8 cellular contexts compared by ENCODE assay signal in genomic region chr10:79445217-79445707, GRCh38. TPM values are rescaled to one million over a fixed set of nuclear protein-coding genes. Genes with fewer than 3 reads are reported as not detected.
A peak's percentile ranks its signal among the peaks of the same experiment; 100 is the strongest.
DNase-seq lines count a peak whose midpoint lies in the region; ATAC-seq and TF ChIP-seq lines count a peak whose summit lies in the region.

ZCCHC24 (minus strand) TSS chr10:79445624; CDS start chr10:79445440, 184 bp downstream.

- peak; percentile 45 for ATAC-seq in GM18909 (IDR thresholded peaks at IDR 0.05; ENCODE audit: poor library complexity, unreplicated experiment)
- peak; percentile 28 for ATAC-seq in HG03039 (IDR thresholded peaks at IDR 0.05; ENCODE audit: unreplicated experiment)
- peak; percentile 4; the same call in 2 of the 3 replicates for ATAC-seq in RWPE2 (ENCODE audit: low read depth)
- peak; percentile 0 for ATAC-seq in thoracic aorta (ENCODE audit: insufficient number of reproducible peaks, low FRiP score, low read depth)

- WGBS in ectodermal cell, 2 experiments: 0% methylated on average over 62 of the region's 62 CpGs

- peak within 1 kb of the TSS; percentile 72 to 88 (median 81) for H3K4me3 ChIP-seq in BLaER1 treated with 17β-estradiol and CSF1 and Interleukin-3, amounts not matched to agents 10 nM and 100 nM
- H3K4me3 ChIP-seq in RWPE2 (ENCODE audit: severe bottlenecking) (peak within 1 kb of the TSS; percentile 47), ectodermal cell (ENCODE audit: insufficient read depth, low read depth, low read length) (peak within 1 kb of the TSS; percentile 63), thoracic aorta (peak within 1 kb of the TSS; percentile 91)

- H3K27me3 ChIP-seq in BLaER1 treated with 17β-estradiol and CSF1 and Interleukin-3, amounts not matched to agents 10 nM and 100 nM: no peaks in the 10 kb centered on the region
- H3K27me3 ChIP-seq in RWPE2 (ENCODE audit: insufficient read depth, poor library complexity, severe bottlenecking) (no peaks in the 10 kb centered on the region), ectodermal cell (ENCODE audit: control insufficient read depth, insufficient read depth, low read length, poor library complexity, severe bottlenecking) (peaks cover 20% of the 10 kb centered on the region), thoracic aorta (replicated peaks; ENCODE audit: insufficient read depth) (no peaks in the 10 kb centered on the region)

- H3K36me3 ChIP-seq in BLaER1 treated with 17β-estradiol and CSF1 and Interleukin-3, amounts not matched to agents 10 nM and 100 nM: peaks cover 0 to 26% (median 10%) of the 10 kb centered on the region in 11 experiments; a peak in 6 of 22 replicates
- H3K36me3 ChIP-seq in RWPE2 (ENCODE audit: low read depth) (no peaks in the 10 kb centered on the region), ectodermal cell (ENCODE audit: control insufficient read depth, insufficient read depth, low read length) (no peaks in the 10 kb centered on the region), thoracic aorta (no peaks in the 10 kb centered on the region)

- H3K4me1 ChIP-seq in BLaER1 treated with 17β-estradiol and CSF1 and Interleukin-3, amounts not matched to agents 10 nM and 100 nM: peaks cover 27 to 75% (median 62%) of the 10 kb centered on the region in 10 experiments
- H3K4me1 ChIP-seq in RWPE2 (ENCODE audit: insufficient read depth, poor library complexity, severe bottlenecking) (peaks cover 11% of the 10 kb centered on the region), ectodermal cell (ENCODE audit: control insufficient read depth, insufficient read depth, low read length) (peaks cover 22% of the 10 kb centered on the region), thoracic aorta (ENCODE audit: control insufficient read depth in 1 of 2, low read depth in 2 of 2) (peaks cover 20 to 43% of the 10 kb centered on the region in 2 donors)

- peak within 1 kb of the TSS; percentile 80 to 89 (median 84) for H3K9ac ChIP-seq in BLaER1 treated with 17β-estradiol and CSF1 and Interleukin-3, amounts not matched to agents 10 nM and 100 nM

- H4K20me1 ChIP-seq in BLaER1 treated with 17β-estradiol and CSF1 and Interleukin-3, amounts not matched to agents 10 nM and 100 nM: peaks cover 37 to 45% (median 45%) of the 10 kb centered on the region in 11 experiments

- H3K27ac ChIP-seq in BLaER1 treated with 17β-estradiol and CSF1 and Interleukin-3, amounts not matched to agents 10 nM and 100 nM: peak within 1 kb of the TSS; percentile 26 to 86 (median 81); a peak in 21 of 22 replicates
- H3K27ac ChIP-seq in RWPE2 (ENCODE audit: poor library complexity, severe bottlenecking): peak within 1 kb of the TSS; percentile 2
- peak within 1 kb of the TSS; percentile 71 for H3K27ac ChIP-seq in ectodermal cell (ENCODE audit: insufficient read depth, low read depth, low read length, poor library complexity, severe bottlenecking)
- H3K27ac ChIP-seq in thoracic aorta: peak within 1 kb of the TSS; percentile 84 to 87

- H3K4me2 ChIP-seq in BLaER1 treated with 17β-estradiol and CSF1 and Interleukin-3, amounts not matched to agents 10 nM and 100 nM: peak within 1 kb of the TSS; percentile 89 to 99 (median 97)

- H3K9me3 ChIP-seq in BLaER1 treated with 17β-estradiol and CSF1 and Interleukin-3, amounts not matched to agents 10 nM and 100 nM (replicated peaks in 1 of 11): no peaks in the 10 kb centered on the region
- H3K9me3 ChIP-seq in RWPE2 (ENCODE audit: severe bottlenecking) (no peaks in the 10 kb centered on the region), ectodermal cell (ENCODE audit: control insufficient read depth, low read length) (no peaks in the 10 kb centered on the region), thoracic aorta (no peaks in the 10 kb centered on the region)

- DNase-seq in RWPE2 (ENCODE audit: low spot score) (no peak), mesenteric fat pad (ENCODE audit: low spot score) (no peak), thoracic aorta (ENCODE audit: low spot score) (no peak), midbrain (lab: John Stamatoyannopoulos, UW) (no peak)

- no peak for TF ChIP-seq CTCF in RWPE2 (IDR thresholded peaks at IDR 0.05; ENCODE audit: poor library complexity, severe bottlenecking)
- no peak for TF ChIP-seq CTCF in thoracic aorta (IDR thresholded peaks at IDR 0.05)

RNA-seq across cellular contexts. Expression of gene ZCCHC24, which starts in this region (rescaled TPM):
- 14.9 TPM for polyA plus RNA-seq in ectodermal cell (2013, experiment 1 of 4)
- 14.6 TPM for polyA plus RNA-seq in ectodermal cell (2013, experiment 2 of 4)
- 13.6 TPM for polyA plus RNA-seq in ectodermal cell (2013, experiment 3 of 4)
- 11.8 TPM for polyA plus RNA-seq in ectodermal cell (2013, experiment 4 of 4)
- total RNA-seq in mesenteric fat pad (90.8 TPM), thoracic aorta (10 to 100 TPM; 66.9 to 82.9 TPM)

Comparison
In these comparisons a context has a peak if more than half of its experiments do, and no peak if none do; other contexts are left out.
1. H3K27ac ChIP-seq: peak in every context shown above with its lines; median percentile 86 in thoracic aorta; 81 in BLaER1 treated with 17β-estradiol and CSF1 and Interleukin-3, amounts not matched to agents 10 nM and 100 nM; 71 in ectodermal cell; 2 in RWPE2.